Comparison of ENCODE assay signal across 1 cellular context in the genomic region with DNA sequence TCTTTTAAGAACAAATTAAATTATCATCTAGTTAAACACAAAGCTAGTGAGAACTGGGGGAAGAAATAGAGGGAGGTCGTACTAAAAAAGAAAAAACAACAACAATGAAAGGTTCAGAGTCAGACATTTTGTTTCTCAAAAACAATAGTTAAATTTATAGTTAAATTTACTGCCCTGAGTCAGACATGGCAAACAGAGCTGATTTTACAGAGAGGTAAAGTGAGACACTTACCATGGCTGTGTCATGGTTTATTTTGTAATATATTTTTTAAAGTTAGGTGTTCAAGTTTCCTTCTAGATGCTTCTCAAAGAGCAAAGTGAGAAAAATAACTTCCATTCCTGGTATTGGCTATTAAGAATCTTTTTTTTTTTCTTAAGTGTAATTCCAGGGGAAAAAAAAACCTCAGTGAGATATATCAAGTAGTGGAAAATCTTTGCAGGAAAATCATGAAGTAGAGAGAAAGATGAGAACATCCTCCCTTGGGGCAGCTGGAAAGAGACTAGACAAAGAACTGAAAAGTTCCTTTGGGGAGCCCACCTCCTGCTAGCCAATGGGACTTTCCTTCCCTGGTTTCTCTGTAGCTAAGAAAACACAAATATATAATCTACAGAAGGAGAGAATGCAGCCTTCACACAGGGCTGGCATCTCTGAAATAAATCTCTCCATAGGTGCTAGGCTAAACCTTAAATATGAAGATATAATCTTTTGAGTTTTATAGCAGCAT.
TF ChIP-seq lines count a peak whose summit lies in the region.

No MANE protein-coding gene starts in this region.

TF ChIP-seq in GM23338, 12 proteins besides CTCF, POLR2A, EP300 and RAD21 (continued from another document):
- TF ChIP-seq, protein P1, sequence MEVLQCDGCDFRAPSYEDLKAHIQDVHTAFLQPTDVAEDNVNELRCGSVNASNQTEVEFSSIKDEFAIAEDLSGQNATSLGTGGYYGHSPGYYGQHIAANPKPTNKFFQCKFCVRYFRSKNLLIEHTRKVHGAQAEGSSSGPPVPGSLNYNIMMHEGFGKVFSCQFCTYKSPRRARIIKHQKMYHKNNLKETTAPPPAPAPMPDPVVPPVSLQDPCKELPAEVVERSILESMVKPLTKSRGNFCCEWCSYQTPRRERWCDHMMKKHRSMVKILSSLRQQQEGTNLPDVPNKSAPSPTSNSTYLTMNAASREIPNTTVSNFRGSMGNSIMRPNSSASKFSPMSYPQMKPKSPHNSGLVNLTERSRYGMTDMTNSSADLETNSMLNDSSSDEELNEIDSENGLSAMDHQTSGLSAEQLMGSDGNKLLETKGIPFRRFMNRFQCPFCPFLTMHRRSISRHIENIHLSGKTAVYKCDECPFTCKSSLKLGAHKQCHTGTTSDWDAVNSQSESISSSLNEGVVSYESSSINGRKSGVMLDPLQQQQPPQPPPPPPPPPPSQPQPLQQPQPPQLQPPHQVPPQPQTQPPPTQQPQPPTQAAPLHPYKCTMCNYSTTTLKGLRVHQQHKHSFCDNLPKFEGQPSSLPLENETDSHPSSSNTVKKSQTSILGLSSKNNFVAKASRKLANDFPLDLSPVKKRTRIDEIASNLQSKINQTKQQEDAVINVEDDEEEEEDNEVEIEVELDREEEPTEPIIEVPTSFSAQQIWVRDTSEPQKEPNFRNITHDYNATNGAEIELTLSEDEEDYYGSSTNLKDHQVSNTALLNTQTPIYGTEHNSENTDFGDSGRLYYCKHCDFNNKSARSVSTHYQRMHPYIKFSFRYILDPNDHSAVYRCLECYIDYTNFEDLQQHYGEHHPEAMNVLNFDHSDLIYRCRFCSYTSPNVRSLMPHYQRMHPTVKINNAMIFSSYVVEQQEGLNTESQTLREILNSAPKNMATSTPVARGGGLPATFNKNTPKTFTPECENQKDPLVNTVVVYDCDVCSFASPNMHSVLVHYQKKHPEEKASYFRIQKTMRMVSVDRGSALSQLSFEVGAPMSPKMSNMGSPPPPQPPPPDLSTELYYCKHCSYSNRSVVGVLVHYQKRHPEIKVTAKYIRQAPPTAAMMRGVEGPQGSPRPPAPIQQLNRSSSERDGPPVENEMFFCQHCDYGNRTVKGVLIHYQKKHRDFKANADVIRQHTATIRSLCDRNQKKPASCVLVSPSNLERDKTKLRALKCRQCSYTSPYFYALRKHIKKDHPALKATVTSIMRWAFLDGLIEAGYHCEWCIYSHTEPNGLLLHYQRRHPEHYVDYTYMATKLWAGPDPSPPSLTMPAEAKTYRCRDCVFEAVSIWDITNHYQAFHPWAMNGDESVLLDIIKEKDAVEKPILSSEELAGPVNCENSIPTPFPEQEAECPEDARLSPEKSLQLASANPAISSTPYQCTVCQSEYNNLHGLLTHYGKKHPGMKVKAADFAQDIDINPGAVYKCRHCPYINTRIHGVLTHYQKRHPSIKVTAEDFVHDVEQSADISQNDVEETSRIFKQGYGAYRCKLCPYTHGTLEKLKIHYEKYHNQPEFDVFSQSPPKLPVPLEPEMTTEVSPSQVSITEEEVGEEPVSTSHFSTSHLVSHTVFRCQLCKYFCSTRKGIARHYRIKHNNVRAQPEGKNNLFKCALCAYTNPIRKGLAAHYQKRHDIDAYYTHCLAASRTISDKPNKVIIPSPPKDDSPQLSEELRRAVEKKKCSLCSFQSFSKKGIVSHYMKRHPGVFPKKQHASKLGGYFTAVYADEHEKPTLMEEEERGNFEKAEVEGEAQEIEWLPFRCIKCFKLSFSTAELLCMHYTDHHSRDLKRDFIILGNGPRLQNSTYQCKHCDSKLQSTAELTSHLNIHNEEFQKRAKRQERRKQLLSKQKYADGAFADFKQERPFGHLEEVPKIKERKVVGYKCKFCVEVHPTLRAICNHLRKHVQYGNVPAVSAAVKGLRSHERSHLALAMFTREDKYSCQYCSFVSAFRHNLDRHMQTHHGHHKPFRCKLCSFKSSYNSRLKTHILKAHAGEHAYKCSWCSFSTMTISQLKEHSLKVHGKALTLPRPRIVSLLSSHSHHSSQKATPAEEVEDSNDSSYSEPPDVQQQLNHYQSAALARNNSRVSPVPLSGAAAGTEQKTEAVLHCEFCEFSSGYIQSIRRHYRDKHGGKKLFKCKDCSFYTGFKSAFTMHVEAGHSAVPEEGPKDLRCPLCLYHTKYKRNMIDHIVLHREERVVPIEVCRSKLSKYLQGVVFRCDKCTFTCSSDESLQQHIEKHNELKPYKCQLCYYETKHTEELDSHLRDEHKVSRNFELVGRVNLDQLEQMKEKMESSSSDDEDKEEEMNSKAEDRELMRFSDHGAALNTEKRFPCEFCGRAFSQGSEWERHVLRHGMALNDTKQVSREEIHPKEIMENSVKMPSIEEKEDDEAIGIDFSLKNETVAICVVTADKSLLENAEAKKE (CRISPR knock-in tag; IDR thresholded peaks at IDR 0.05): no peak
- TF ChIP-seq EZH2 (IDR thresholded peaks at IDR 0.05; ENCODE audit: low read depth, unreplicated experiment) (no peak), POLR2AphosphoS5 (IDR thresholded peaks at IDR 0.05; ENCODE audit: low read depth) (no peak), ZNF114 (CRISPR knock-in tag; IDR thresholded peaks at IDR 0.05) (no peak), NANOG (IDR thresholded peaks at IDR 0.05; ENCODE audit: borderline replicate concordance) (no peak), JUNB (IDR thresholded peaks at IDR 0.05; ENCODE audit: unreplicated experiment) (no peak), STAT1 (IDR thresholded peaks at IDR 0.05; ENCODE audit: unreplicated experiment) (no peak), CREB1 (CRISPR knock-in tag; IDR thresholded peaks at IDR 0.05; ENCODE audit: low read depth) (no peak), ZNF331 (CRISPR knock-in tag; IDR thresholded peaks at IDR 0.05; ENCODE audit: low read depth) (no peak)
- TF ChIP-seq, protein P2, sequence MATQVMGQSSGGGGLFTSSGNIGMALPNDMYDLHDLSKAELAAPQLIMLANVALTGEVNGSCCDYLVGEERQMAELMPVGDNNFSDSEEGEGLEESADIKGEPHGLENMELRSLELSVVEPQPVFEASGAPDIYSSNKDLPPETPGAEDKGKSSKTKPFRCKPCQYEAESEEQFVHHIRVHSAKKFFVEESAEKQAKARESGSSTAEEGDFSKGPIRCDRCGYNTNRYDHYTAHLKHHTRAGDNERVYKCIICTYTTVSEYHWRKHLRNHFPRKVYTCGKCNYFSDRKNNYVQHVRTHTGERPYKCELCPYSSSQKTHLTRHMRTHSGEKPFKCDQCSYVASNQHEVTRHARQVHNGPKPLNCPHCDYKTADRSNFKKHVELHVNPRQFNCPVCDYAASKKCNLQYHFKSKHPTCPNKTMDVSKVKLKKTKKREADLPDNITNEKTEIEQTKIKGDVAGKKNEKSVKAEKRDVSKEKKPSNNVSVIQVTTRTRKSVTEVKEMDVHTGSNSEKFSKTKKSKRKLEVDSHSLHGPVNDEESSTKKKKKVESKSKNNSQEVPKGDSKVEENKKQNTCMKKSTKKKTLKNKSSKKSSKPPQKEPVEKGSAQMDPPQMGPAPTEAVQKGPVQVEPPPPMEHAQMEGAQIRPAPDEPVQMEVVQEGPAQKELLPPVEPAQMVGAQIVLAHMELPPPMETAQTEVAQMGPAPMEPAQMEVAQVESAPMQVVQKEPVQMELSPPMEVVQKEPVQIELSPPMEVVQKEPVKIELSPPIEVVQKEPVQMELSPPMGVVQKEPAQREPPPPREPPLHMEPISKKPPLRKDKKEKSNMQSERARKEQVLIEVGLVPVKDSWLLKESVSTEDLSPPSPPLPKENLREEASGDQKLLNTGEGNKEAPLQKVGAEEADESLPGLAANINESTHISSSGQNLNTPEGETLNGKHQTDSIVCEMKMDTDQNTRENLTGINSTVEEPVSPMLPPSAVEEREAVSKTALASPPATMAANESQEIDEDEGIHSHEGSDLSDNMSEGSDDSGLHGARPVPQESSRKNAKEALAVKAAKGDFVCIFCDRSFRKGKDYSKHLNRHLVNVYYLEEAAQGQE (IDR thresholded peaks at IDR 0.05; ENCODE audit: unreplicated experiment): no peak
